8 cellular contexts compared by ENCODE assay signal in genomic region chr1:160078392-160079195, GRCh38. TPM values are rescaled to one million over a fixed set of nuclear protein-coding genes. Genes with fewer than 3 reads are reported as not detected.
DNase-seq lines count a peak whose midpoint lies in the region; ATAC-seq, FAIRE-seq and TF ChIP-seq lines count a peak whose summit lies in the region.

No MANE protein-coding gene starts in this region.

- no peaks in the 10 kb centered on the region for H4K20me1 ChIP-seq in astrocyte (ENCODE audit: insufficient read depth, low read length)

- no peak overlapping the region for H3K9ac ChIP-seq in astrocyte (ENCODE audit: low read length)

- FAIRE-seq in GM12892 (lab: Jason Lieb, UNC): no peak
- no peak for FAIRE-seq in astrocyte (lab: Jason Lieb, UNC)

- POLR2A ChIA-PET in A673 (lab: Charles Lee; ENCODE audit: low non-redundant PET): no interaction called here

- no TSS peak for BruUV-seq in A673 (replicated peaks; lab: Mats Ljungman, UMichigan)

- no peaks in the 10 kb centered on the region for H3K36me3 Mint-ChIP-seq in astrocyte (ENCODE audit: low read depth, unreplicated experiment)

- H2AFZ ChIP-seq in astrocyte (ENCODE audit: low read depth, low read length): no peak overlapping the region

- DNase-seq in A673 (ENCODE audit: low spot score): peak; percentile 66
- peak; percentile 56 for DNase-seq in GM12892 (ENCODE audit: insufficient read length)
- DNase-seq in T follicular helper cell (ENCODE audit: low read depth): peak; percentile 37
- no peak for DNase-seq in astrocyte (ENCODE audit: low read depth)
- peak; percentile 49 for DNase-seq in kidney tubule cell (ENCODE audit: low spot score)
- DNase-seq in stimulated activated CD8-positive, alpha-beta memory T cell treated with anti-CD3 and anti-CD28 coated beads, Interleukin-15, amount 100 ng/mL, for 1 hour (ENCODE audit: low read depth): peak; percentile 36
- no peak for DNase-seq in DMS153 (lab: John Stamatoyannopoulos, UW)

- no peak overlapping the region for H3K4me2 ChIP-seq in astrocyte (ENCODE audit: low read length)

- TF ChIP-seq POLR2A in GM12892 (IDR thresholded peaks at IDR 0.05; ENCODE audit: low read depth, low read length): no peak

- H3K9me3 Mint-ChIP-seq in astrocyte (ENCODE audit: unreplicated experiment): peaks cover 1% of the 10 kb centered on the region

- H3K27me3 Mint-ChIP-seq in astrocyte (ENCODE audit: low read depth, unreplicated experiment): peaks cover 59% of the 10 kb centered on the region

- H3K4me1 Mint-ChIP-seq in astrocyte (ENCODE audit: low read depth, unreplicated experiment): peaks cover 4% of the 10 kb centered on the region

- TF ChIP-seq CTCF in A673 (conservative IDR thresholded peaks at IDR 0.05; ENCODE audit: low read depth, low read length) (peak; percentile 95), astrocyte (IDR thresholded peaks at IDR 0.05; ENCODE audit: insufficient read depth, low read depth, low read length) (peak; percentile 58)

- H3K4me3 Mint-ChIP-seq in astrocyte (ENCODE audit: unreplicated experiment): no peak overlapping the region

- H3K79me2 ChIP-seq in astrocyte (ENCODE audit: insufficient read depth, low read length): no peaks in the 10 kb centered on the region

- H3K27ac ChIP-seq in A673 (ENCODE audit: low read depth, low read length, poor library complexity, severe bottlenecking): no peak overlapping the region
- no peak overlapping the region for H3K27ac ChIP-seq in astrocyte (ENCODE audit: low read depth, low read length)

- CTCF ChIA-PET in A673 (lab: Charles Lee): interaction anchor here (0.6 to 2.5 kb wide), 11 partner anchors 8 to 173 kb away, joined by 3 to 17 read pairs (median 3); partner anchors contain the start of genes IGSF8 and KCNJ10

- H3K36me3 ChIP-seq in A673 (ENCODE audit: insufficient read depth, low read length, poor library complexity, severe bottlenecking) (no peaks in the 10 kb centered on the region), astrocyte (ENCODE audit: insufficient read depth, low read length) (no peaks in the 10 kb centered on the region)

- H3K27ac Mint-ChIP-seq in astrocyte (ENCODE audit: unreplicated experiment): no peak overlapping the region

- H3K4me3 ChIP-seq in A673 (ENCODE audit: low read depth, low read length, poor library complexity, severe bottlenecking) (no peak overlapping the region), astrocyte (ENCODE audit: insufficient read depth, low read depth, low read length) (no peak overlapping the region)

- peak; percentile 61 for ATAC-seq in HG03521 (IDR thresholded peaks at IDR 0.05; ENCODE audit: unreplicated experiment)

- H3K4me1 ChIP-seq in A673 (ENCODE audit: insufficient read depth, low read length, poor library complexity, severe bottlenecking) (no peaks in the 10 kb centered on the region), astrocyte (ENCODE audit: insufficient read depth, low read length) (peaks cover 6% of the 10 kb centered on the region)

- intact Hi-C loops in A673 (cut with micrococcal nuclease; ENCODE audit: unreplicated experiment): loop anchor here (5.0 kb wide), 1 partner anchor 141 kb away; no protein-coding TSS in a partner anchor

- H3K9me3 ChIP-seq in A673 (ENCODE audit: low read depth, low read length, poor library complexity, severe bottlenecking): no peaks in the 10 kb centered on the region
- no peaks in the 10 kb centered on the region for H3K9me3 ChIP-seq in astrocyte (ENCODE audit: insufficient read depth, low read depth, low read length)

- H3K27me3 ChIP-seq in A673 (replicated peaks; ENCODE audit: insufficient read depth, low read depth, low read length, poor library complexity) (peaks cover 47% of the 10 kb centered on the region), astrocyte (ENCODE audit: insufficient read depth, low read length) (peaks cover 54% of the 10 kb centered on the region)

RNA-seq across cellular contexts. Expression of gene KCNJ9, which starts 2.7 kb away (rescaled TPM):
- total RNA-seq in A673 (2021): not detected in 2 replicates
- polyA plus RNA-seq in GM12892 (2012; ENCODE audit: missing spikeins): not detected
- not detected in 2 replicates for total RNA-seq in astrocyte

RNA-seq across cellular contexts. Expression of gene KCNJ10, which starts 8.6 kb away (rescaled TPM):
- not detected in 2 replicates for total RNA-seq in A673 (2021)
- 0.15 TPM for polyA plus RNA-seq in GM12892 (2012; ENCODE audit: missing spikeins)
- 0.27 and 0.29 TPM in 2 replicates for total RNA-seq in astrocyte

RNA-seq across cellular contexts. Expression of gene IGSF8, which starts 19.8 kb away (rescaled TPM):
- total RNA-seq in A673 (2021): 14.0 and 18.1 TPM in 2 replicates
- 4.2 TPM for polyA plus RNA-seq in GM12892 (2012; ENCODE audit: missing spikeins)
- 42.8 and 45.8 TPM in 2 replicates for total RNA-seq in astrocyte

RNA-seq across cellular contexts. Expression of gene ATP1A2, which starts 37.0 kb away (rescaled TPM):
- total RNA-seq in A673 (2021) (not detected in 2 replicates), astrocyte (2.5 and 3.5 TPM in 2 replicates)
- not detected for polyA plus RNA-seq in GM12892 (2012; ENCODE audit: missing spikeins)

RNA-seq across cellular contexts. Expression of gene PIGM, which starts 46.8 kb away (rescaled TPM):
- total RNA-seq in A673 (2021): 4.6 and 5.3 TPM in 2 replicates
- polyA plus RNA-seq in GM12892 (2012; ENCODE audit: missing spikeins): 2.4 TPM
- 7.0 and 7.8 TPM in 2 replicates for total RNA-seq in astrocyte

Comparison
In these comparisons a context has a peak if more than half of its experiments do, and no peak if none do; other contexts are left out.
1. DNase-seq: peak in A673 (single experiment), GM12892 (single experiment), T follicular helper cell (single experiment), kidney tubule cell (single experiment) and stimulated activated CD8-positive, alpha-beta memory T cell treated with anti-CD3 and anti-CD28 coated beads, Interleukin-15, amount 100 ng/mL, for 1 hour (single experiment); none in astrocyte (single experiment) and DMS153 (single experiment).